8 cellular contexts compared by ENCODE assay signal in the genomic region with DNA sequence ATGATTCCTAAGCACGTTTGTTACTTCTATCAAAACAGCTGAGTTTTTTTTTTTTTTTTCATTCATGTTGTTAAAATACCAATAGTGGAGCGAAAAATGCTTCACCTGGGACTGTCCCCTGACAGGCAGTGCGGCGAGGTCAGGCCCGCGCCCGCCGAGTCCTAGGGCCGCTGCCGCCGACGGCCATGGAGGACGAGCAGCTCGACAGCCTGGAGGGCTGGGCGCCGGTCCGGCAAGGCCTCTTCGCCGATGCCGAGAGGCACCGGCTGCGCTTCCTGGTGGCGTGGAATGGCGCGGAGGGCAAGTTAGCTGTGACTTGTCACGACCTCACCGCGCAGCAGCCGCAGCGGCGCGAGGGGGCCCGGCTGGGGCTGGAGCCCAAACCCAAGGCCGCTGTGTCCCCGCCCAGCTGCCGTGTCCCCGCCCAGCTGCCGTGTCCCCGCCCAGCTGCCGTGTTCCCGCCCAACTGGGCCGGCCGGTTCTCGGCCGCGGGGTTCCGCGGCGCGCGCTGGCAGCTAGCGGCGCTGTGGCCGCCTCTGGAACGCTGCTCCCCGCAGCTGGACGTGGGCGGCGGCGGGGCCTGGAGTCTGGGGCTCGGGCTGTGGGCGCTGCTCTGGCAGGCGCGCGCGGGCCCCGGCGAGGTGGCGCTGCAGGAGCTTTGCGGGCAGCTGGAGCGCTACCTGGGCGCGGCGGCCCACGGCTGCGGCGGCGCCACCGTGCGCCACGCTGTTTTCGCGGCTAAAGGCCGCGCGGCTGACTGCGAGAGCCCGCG. TPM values are rescaled to one million over a fixed set of nuclear protein-coding genes. Genes with fewer than 3 reads are reported as not detected.
A peak's percentile ranks its signal among the peaks of the same experiment; 100 is the strongest.
DNase-seq lines count a peak whose midpoint lies in the region; ATAC-seq and TF ChIP-seq lines count a peak whose summit lies in the region.
"Not testable (repeated sequence)": the region's sequence is repeated elsewhere in the genome, so short reads cannot be mapped to it uniquely, and the experiment has no call there.

No MANE protein-coding gene starts in this region.

- H3K27me3 ChIP-seq in HCT116 (ENCODE audit: insufficient read depth, low read length); body of pancreas; upper lobe of left lung: not testable (repeated sequence)

- not testable (repeated sequence) for H3K79me2 ChIP-seq in HCT116 (ENCODE audit: insufficient read depth, low read length)

- H2AFZ ChIP-seq in HCT116 (ENCODE audit: low read depth, low read length, poor library complexity, severe bottlenecking) = not testable (repeated sequence)

- WGBS in body of pancreas, 2 donors = 1% methylated on average over 23 of the region's 89 CpGs; no CpG with 5 or more reads in 1 of the 2 donors
- WGBS in upper lobe of left lung, 2 donors = no CpG with 5 or more reads among the region's 89 CpGs

- not testable (repeated sequence) for DNase-seq in HCT116 (ENCODE audit: low read depth, low spot score)
- peak; percentile 41 for DNase-seq in activated CD4-positive, alpha-beta T cell treated with anti-CD3 and anti-CD28 coated beads, Interleukin-2, amount 50 U/mL, for 1 hour
- DNase-seq in body of pancreas = peak; percentile 48 to 68 (median 58)
- peak; percentile 81 for DNase-seq in left lobe of liver (ENCODE audit: low spot score)
- DNase-seq in stimulated activated CD4-positive, alpha-beta T cell treated with anti-CD3 and anti-CD28 coated beads, Interleukin-15, amount 100 ng/mL, for 1 hour (ENCODE audit: low read depth in 1 of 2, low spot score in 1 of 2) = peak; percentile 22 to 48
- DNase-seq in upper lobe of left lung = peak; percentile 53 to 95

- not testable (repeated sequence) for TF ChIP-seq CTCF in HCT116 (IDR thresholded peaks at IDR 0.05 in 2 of 3, conservative IDR thresholded peaks at IDR 0.05 in 1 of 3; ENCODE audit: borderline replicate concordance in 1 of 3, insufficient read depth in 1 of 3, low read depth in 2 of 3, low read length in 2 of 3); body of pancreas (IDR thresholded peaks at IDR 0.05); upper lobe of left lung (IDR thresholded peaks at IDR 0.05)

- POLR2A ChIA-PET in HCT116 (lab: Charles Lee) = not testable (repeated sequence)

- intact Hi-C loops in HCT116 (cut with micrococcal nuclease); body of pancreas (cut with DNase I): not testable (repeated sequence)

- H3K9ac ChIP-seq in HCT116 (ENCODE audit: low read length) = not testable (repeated sequence)

- not testable (repeated sequence) for H3K9me2 ChIP-seq in HCT116 (ENCODE audit: insufficient read depth)

- CTCF ChIA-PET in HCT116 (lab: Charles Lee) = not testable (repeated sequence)

- not testable (repeated sequence) for H3K4me2 ChIP-seq in HCT116 (ENCODE audit: low read length)

- RAD21 ChIA-PET in HCT116 (lab: Charles Lee; ENCODE audit: low non-redundant PET in 1 of 2, low total read pairs in 2 of 2, uncharacterized antibody in 2 of 2, unreplicated experiment in 2 of 2) = not testable (repeated sequence)

- H3K4me3 ChIP-seq in HCT116 (replicated peaks in 1 of 2; ENCODE audit: low read depth in 1 of 2, low read length in 2 of 2); body of pancreas: not testable (repeated sequence)
- H3K4me3 ChIP-seq in upper lobe of left lung = peak overlapping the region in 3 of 4 donors; percentile 49 to 58 (median 51)

- ATAC-seq in GM18858 (IDR thresholded peaks at IDR 0.05; ENCODE audit: unreplicated experiment) (peak; percentile 85), HCT116 (peak; percentile 97), HG03460 (IDR thresholded peaks at IDR 0.05; ENCODE audit: unreplicated experiment) (peak; percentile 94), body of pancreas (peak; percentile 91), left lobe of liver (peak; percentile 98), upper lobe of left lung (ENCODE audit: low FRiP score in 2 of 2) (peak; percentile 95 to 100)

- not testable (repeated sequence) for H4K20me1 ChIP-seq in HCT116 (ENCODE audit: insufficient read depth)

- H3K27ac ChIP-seq in HCT116 (ENCODE audit: low read depth, low read length) = not testable (repeated sequence)
- H3K27ac ChIP-seq in body of pancreas (peak overlapping the region; percentile 40 to 80 (median 76)), upper lobe of left lung (peak overlapping the region; percentile 71 to 90 (median 78))

- not testable (repeated sequence) for H3K36me3 ChIP-seq in HCT116 (ENCODE audit: control insufficient read depth in 1 of 2, insufficient read depth in 2 of 2, low read length in 2 of 2); body of pancreas (replicated peaks in 1 of 2; ENCODE audit: insufficient read depth in 1 of 2, low read depth in 2 of 2); upper lobe of left lung

- BruUV-seq in HCT116 (replicated peaks; lab: Mats Ljungman, UMichigan) = not testable (repeated sequence)

- TF ChIP-seq POLR2A in HCT116 (IDR thresholded peaks at IDR 0.05; ENCODE audit: borderline replicate concordance, extremely low read depth, insufficient read depth, insufficient read length); body of pancreas (IDR thresholded peaks at IDR 0.05); upper lobe of left lung (IDR thresholded peaks at IDR 0.05): not testable (repeated sequence)

- not testable (repeated sequence) for TF ChIP-seq RAD21 in HCT116 (IDR thresholded peaks at IDR 0.05; ENCODE audit: low read depth)

- TF ChIP-seq EP300 in upper lobe of left lung (IDR thresholded peaks at IDR 0.05) = not testable (repeated sequence)

- H3K9me3 ChIP-seq in HCT116 (ENCODE audit: control insufficient read depth in 1 of 2, insufficient read depth in 1 of 2, low read depth in 1 of 2, low read length in 2 of 2); body of pancreas; upper lobe of left lung: not testable (repeated sequence)

- not testable (repeated sequence) for H3K4me1 ChIP-seq in HCT116 (ENCODE audit: control insufficient read depth in 1 of 2, insufficient read depth in 2 of 2, low read length in 2 of 2); body of pancreas; upper lobe of left lung

TF ChIP-seq in HCT116, 20 proteins besides CTCF, POLR2A, EP300 and RAD21:
- 0 out of 2 replicates have a peak, but pooled peaks have one; percentile 25 for TF ChIP-seq ZFX (IDR thresholded peaks at IDR 0.05)

RNA-seq across cellular contexts. Expression of a gene that starts 56.7 kb away (rescaled TPM):
- total RNA-seq in HCT116 (2021; ENCODE audit: unreplicated experiment) = 0.57 TPM
- 0.55 and 0.59 TPM in 2 replicates for polyA plus RNA-seq in HCT116 (2012)
- total RNA-seq in body of pancreas = 1 to 10 TPM; 6.2 to 6.6 TPM
- total RNA-seq in left lobe of liver = 3.9 TPM
- total RNA-seq in upper lobe of left lung = 10 to 100 TPM in 2 of 6 donors, 1 to 10 TPM in 4; 2.6 to 44.0 (median 5.9) TPM
